ENCODE assay signal across 14 cellular contexts in the genomic region with DNA sequence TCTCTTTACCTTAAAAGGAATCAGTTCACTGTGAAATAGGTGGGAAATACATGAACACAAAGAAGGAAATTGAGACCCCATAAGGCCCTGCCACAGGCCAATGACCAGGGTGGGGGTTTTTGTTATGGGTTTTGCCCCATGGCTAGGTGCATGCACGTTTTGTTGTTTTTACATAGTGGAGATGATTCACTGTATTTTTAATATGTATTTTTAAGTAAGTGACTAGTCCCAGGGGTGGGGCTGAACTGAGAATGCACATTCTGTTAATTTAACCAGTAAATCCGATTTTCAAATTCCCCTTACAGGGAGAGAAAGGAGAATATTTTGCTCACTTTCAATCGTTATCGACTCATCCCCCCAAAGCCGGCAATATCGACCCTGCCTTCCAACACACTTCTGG. TPM values are rescaled to one million over a fixed set of nuclear protein-coding genes. Genes with fewer than 3 reads are reported as not detected.
"Had no signal": no experiment of that assay in that cellular context is flagged by ENCODE, and none has a peak within 500 bp of the region (broad histone marks: within the 10 kb centered on the region; RNA-seq: fewer than 3 reads in every experiment).

No MANE protein-coding gene starts in this region.

- H3K4me3 Mint-ChIP-seq: activated naive CD4-positive, alpha-beta T cell treated with anti-CD3 and anti-CD28 coated beads, Interleukin-2, amount 50 U/mL, for 24 hours; neural crest cell had no signal

- ATAC-seq: esophagus mucosa had no signal

- H3K36me3 Mint-ChIP-seq: activated naive CD4-positive, alpha-beta T cell treated with anti-CD3 and anti-CD28 coated beads, Interleukin-2, amount 50 U/mL, for 24 hours had no signal

- DNase-seq: activated CD4-positive, alpha-beta T cell treated with anti-CD3 and anti-CD28 coated beads, Interleukin-2, amount 50 U/mL, for 1 hour; activated CD4-positive, CD25-positive, alpha-beta regulatory T cell; activated T-cell treated with anti-CD3 and anti-CD28 coated beads, Interleukin-2, amount 50 U/mL, for 1 hour; amniotic stem cell; dorsolateral prefrontal cortex; mammary epithelial cell; retina; T-helper 2 cell; uterus had no signal

- H3K9me3 Mint-ChIP-seq: activated naive CD4-positive, alpha-beta T cell treated with anti-CD3 and anti-CD28 coated beads, Interleukin-2, amount 50 U/mL, for 24 hours; neural crest cell had no signal

- H3K4me3 ChIP-seq: breast epithelium, dorsolateral prefrontal cortex, uterus had no signal

- H3K9me3 ChIP-seq: breast epithelium, uterus had no signal

- H3K27ac ChIP-seq: breast epithelium, dorsolateral prefrontal cortex, uterus had no signal

- H3K27ac Mint-ChIP-seq: activated naive CD4-positive, alpha-beta T cell treated with anti-CD3 and anti-CD28 coated beads, Interleukin-2, amount 50 U/mL, for 24 hours had no signal

- H3K4me1 Mint-ChIP-seq: activated naive CD4-positive, alpha-beta T cell treated with anti-CD3 and anti-CD28 coated beads, Interleukin-2, amount 50 U/mL, for 24 hours had no signal

- H3K27me3 ChIP-seq: uterus had no signal

- H3K36me3 ChIP-seq: breast epithelium, uterus had no signal

RNA-seq across cellular contexts. Expression of a gene that starts 51.0 kb away (rescaled TPM):
- total RNA-seq: fibroblast of villous mesenchyme, mammary epithelial cell had no signal
- polyA plus RNA-seq: mammary epithelial cell had no signal
